Comparison of ENCODE assay signal across 10 cellular contexts in the genomic region with DNA sequence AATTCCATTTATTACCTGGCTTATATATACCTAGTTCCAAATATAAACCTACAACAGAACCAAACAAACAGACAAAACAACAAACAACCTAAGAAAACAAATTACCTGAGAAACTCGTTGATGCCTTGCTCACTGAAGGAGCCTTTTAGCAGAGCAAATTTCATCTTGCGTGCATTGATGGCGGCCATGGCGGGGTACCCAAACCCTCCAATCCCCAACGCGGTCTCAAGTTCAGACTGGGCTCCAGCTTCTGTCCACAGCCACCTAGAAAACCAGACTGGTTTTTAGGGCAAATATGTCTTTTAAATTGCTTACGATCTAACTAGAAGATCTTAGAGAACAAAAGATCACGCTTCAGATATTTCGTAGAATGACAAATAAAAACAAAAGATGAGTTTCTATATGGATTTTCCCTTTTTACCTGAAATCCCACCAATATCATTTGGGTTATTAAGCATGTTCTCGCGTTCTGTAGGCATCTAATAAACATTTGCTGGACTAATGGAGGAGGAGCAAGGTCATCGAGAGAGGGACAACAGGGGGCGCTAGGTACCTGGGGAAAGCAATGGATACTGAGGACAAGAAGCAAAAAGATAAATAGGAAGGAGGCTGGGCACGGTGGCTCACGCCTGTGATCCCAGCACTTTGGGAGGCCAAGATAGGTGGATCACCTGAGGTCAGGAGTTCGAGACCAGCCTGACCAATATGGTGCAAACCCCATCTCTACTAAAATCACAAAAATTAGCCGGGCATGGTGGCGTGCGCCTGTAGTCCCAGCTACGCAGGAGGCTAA. TPM values are rescaled to one million over a fixed set of nuclear protein-coding genes. Genes with fewer than 3 reads are reported as not detected.
DNase-seq lines count a peak whose midpoint lies in the region; ATAC-seq, FAIRE-seq and TF ChIP-seq lines count a peak whose summit lies in the region.
"Had no signal": no experiment of that assay in that cellular context is flagged by ENCODE, and none has a peak within 500 bp of the region (broad histone marks: within the 10 kb centered on the region; RNA-seq: fewer than 3 reads in every experiment).

No MANE protein-coding gene starts in this region.

- 0 out of 2 replicates have a peak, but pooled peaks cover 9% of the 10 kb centered on the region for H3F3A ChIP-seq in GM23338 (replicated peaks; ENCODE audit: low read depth)

- H3K4me3 Mint-ChIP-seq in CD4-positive, alpha-beta T cell = peak overlapping the region; percentile 31
- H3K4me3 Mint-ChIP-seq in GM23338 = no peak overlapping the region
- H3K4me3 Mint-ChIP-seq in WTC11 = no peak overlapping the region
- H3K4me3 Mint-ChIP-seq: T-helper 1 cell treated with Interleukin-12 subunit alpha and Interleukin-12 subunit beta and Interleukin-4 antibody, amounts not matched to agents 30 μg/mL and 1 μg/mL, for 36 hours had no signal

- DNase-seq in CD4-positive, alpha-beta T cell = peak in 5 of 10 experiments; percentile 11 to 27 (median 20)
- DNase-seq in GM23338 (ENCODE audit: low spot score) (peak; percentile 74), WTC11 (ENCODE audit: low spot score) (peak; percentile 72), foreskin melanocyte (peak; percentile 15), hypothalamus (lab: John Stamatoyannopoulos, UW) (no peak), NCI-H1417 treated with DMSO at 0.1 percent for 48 hours (lab: John Stamatoyannopoulos, UW) (no peak), H54 (ENCODE audit: insufficient read length, low spot score) (no peak)
- DNase-seq: midbrain had no signal

- H3K36me3 Mint-ChIP-seq in CD4-positive, alpha-beta T cell (ENCODE audit: low read depth) = peaks cover 99% of the 10 kb centered on the region
- H3K36me3 Mint-ChIP-seq in GM23338 (ENCODE audit: low read depth) (peaks cover 100% of the 10 kb centered on the region), WTC11 (peaks cover 94% of the 10 kb centered on the region)

- H3K79me2 ChIP-seq in GM23338 (replicated peaks; ENCODE audit: insufficient read depth) = peaks cover 37% of the 10 kb centered on the region

- no peak for ATAC-seq in CD4-positive, alpha-beta T cell (ENCODE audit: poor library complexity)
- ATAC-seq in GM23338 (peak; percentile 63; the same call in 2 of the 3 replicates), WTC11 (peak; percentile 78), HG03460 (IDR thresholded peaks at IDR 0.05; ENCODE audit: unreplicated experiment) (no peak)

- no peak overlapping the region for H2AFZ ChIP-seq in GM23338

- H3K4me3 ChIP-seq in GM23338 = no peak overlapping the region

- intact Hi-C loops in CD4-positive, alpha-beta T cell (cut with DNase I, micrococcal nuclease) = no loop called here

- no peaks in the 10 kb centered on the region for H3K27me3 ChIP-seq in CD4-positive, alpha-beta T cell (ENCODE audit: control insufficient read depth, insufficient read depth, low read length)
- no peaks in the 10 kb centered on the region for H3K27me3 ChIP-seq in GM23338 (ENCODE audit: insufficient read depth)

- no peak overlapping the region for H3K4me2 ChIP-seq in GM23338

- H3K27me3 Mint-ChIP-seq in CD4-positive, alpha-beta T cell = no peaks in the 10 kb centered on the region
- H3K27me3 Mint-ChIP-seq in GM23338 (ENCODE audit: insufficient read depth, low read depth, poor library complexity) (no peaks in the 10 kb centered on the region), WTC11 (ENCODE audit: low read depth) (no peaks in the 10 kb centered on the region)

- H3K36me3 ChIP-seq in GM23338 (ENCODE audit: insufficient read depth) = peaks cover 92% of the 10 kb centered on the region

- peaks cover 53% of the 10 kb centered on the region for H4K20me1 ChIP-seq in GM23338 (replicated peaks; ENCODE audit: insufficient read depth)

- H3K4me1 Mint-ChIP-seq in CD4-positive, alpha-beta T cell (ENCODE audit: low read depth) = peaks cover 22% of the 10 kb centered on the region
- no peaks in the 10 kb centered on the region for H3K4me1 Mint-ChIP-seq in GM23338
- H3K4me1 Mint-ChIP-seq in WTC11 = no peaks in the 10 kb centered on the region

- CTCF ChIA-PET in CD4-positive, alpha-beta T cell (lab: Charles Lee) = no interaction called here
- CTCF ChIA-PET in WTC11 (lab: Charles Lee) = no interaction called here

- POLR2A ChIA-PET in CD4-positive, alpha-beta T cell (lab: Charles Lee) = no interaction called here
- POLR2A ChIA-PET in WTC11 (lab: Charles Lee) = no interaction called here

- FAIRE-seq in H54 (lab: Jason Lieb, UNC) = no peak

- no peak overlapping the region for H3K27ac Mint-ChIP-seq in CD4-positive, alpha-beta T cell
- no peak overlapping the region for H3K27ac Mint-ChIP-seq in GM23338
- H3K27ac Mint-ChIP-seq in WTC11 = no peak overlapping the region
- H3K27ac Mint-ChIP-seq: T-helper 1 cell treated with Interleukin-12 subunit alpha and Interleukin-12 subunit beta and Interleukin-4 antibody, amounts not matched to agents 30 μg/mL and 1 μg/mL, for 36 hours had no signal

- no peaks in the 10 kb centered on the region for H3K9me3 Mint-ChIP-seq in CD4-positive, alpha-beta T cell
- no peaks in the 10 kb centered on the region for H3K9me3 Mint-ChIP-seq in GM23338
- no peaks in the 10 kb centered on the region for H3K9me3 Mint-ChIP-seq in WTC11
- H3K9me3 Mint-ChIP-seq: T-helper 1 cell treated with Interleukin-12 subunit alpha and Interleukin-12 subunit beta and Interleukin-4 antibody, amounts not matched to agents 30 μg/mL and 1 μg/mL, for 36 hours had no signal

- TF ChIP-seq CTCF in CD4-positive, alpha-beta T cell (IDR thresholded peaks at IDR 0.05) = no peak
- TF ChIP-seq CTCF in GM23338 (conservative IDR thresholded peaks at IDR 0.05; ENCODE audit: low read depth in 2 of 2) = peak; percentile 72 to 75
- no peak for TF ChIP-seq CTCF in WTC11 (IDR thresholded peaks at IDR 0.05)

- H3K4me1 ChIP-seq in GM23338 (ENCODE audit: insufficient read depth) = no peaks in the 10 kb centered on the region

- no peaks in the 10 kb centered on the region for H3K9me2 ChIP-seq in GM23338 (ENCODE audit: insufficient read depth)

- no peaks in the 10 kb centered on the region for H3K9me3 ChIP-seq in CD4-positive, alpha-beta T cell (ENCODE audit: control insufficient read depth, low read length)

- no peak for TF ChIP-seq POLR2A in H54 (IDR thresholded peaks at IDR 0.05; ENCODE audit: low read depth, low read length)

- no peak overlapping the region for H3K27ac ChIP-seq in CD4-positive, alpha-beta T cell (ENCODE audit: low read depth, low read length)
- H3K27ac ChIP-seq in GM23338 (ENCODE audit: low read depth) = no peak overlapping the region

TF ChIP-seq in GM23338, 12 proteins besides CTCF, POLR2A, EP300 and RAD21:
- TF ChIP-seq POLR2AphosphoS5 (IDR thresholded peaks at IDR 0.05; ENCODE audit: low read depth) (no peak), ZNF114 (CRISPR knock-in tag; IDR thresholded peaks at IDR 0.05) (no peak)

TF ChIP-seq in WTC11, 78 proteins besides CTCF, POLR2A, EP300 and RAD21:
- TF ChIP-seq ZBTB43 (CRISPR knock-in tag; IDR thresholded peaks at IDR 0.05) = no peak
- TF ChIP-seq NR1H2 (CRISPR knock-in tag; IDR thresholded peaks at IDR 0.05) = no peak
- TF ChIP-seq, protein P1, sequence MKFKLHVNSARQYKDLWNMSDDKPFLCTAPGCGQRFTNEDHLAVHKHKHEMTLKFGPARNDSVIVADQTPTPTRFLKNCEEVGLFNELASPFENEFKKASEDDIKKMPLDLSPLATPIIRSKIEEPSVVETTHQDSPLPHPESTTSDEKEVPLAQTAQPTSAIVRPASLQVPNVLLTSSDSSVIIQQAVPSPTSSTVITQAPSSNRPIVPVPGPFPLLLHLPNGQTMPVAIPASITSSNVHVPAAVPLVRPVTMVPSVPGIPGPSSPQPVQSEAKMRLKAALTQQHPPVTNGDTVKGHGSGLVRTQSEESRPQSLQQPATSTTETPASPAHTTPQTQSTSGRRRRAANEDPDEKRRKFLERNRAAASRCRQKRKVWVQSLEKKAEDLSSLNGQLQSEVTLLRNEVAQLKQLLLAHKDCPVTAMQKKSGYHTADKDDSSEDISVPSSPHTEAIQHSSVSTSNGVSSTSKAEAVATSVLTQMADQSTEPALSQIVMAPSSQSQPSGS (CRISPR knock-in tag; IDR thresholded peaks at IDR 0.05; ENCODE audit: borderline replicate concordance, low read depth) = no peak
- TF ChIP-seq USF2 (CRISPR knock-in tag; IDR thresholded peaks at IDR 0.05) = no peak
- no peak for TF ChIP-seq TP53 (CRISPR knock-in tag; IDR thresholded peaks at IDR 0.05)
- no peak for TF ChIP-seq ZNF263 (CRISPR knock-in tag; IDR thresholded peaks at IDR 0.05; ENCODE audit: low read depth)
- no peak for TF ChIP-seq ESRRA (CRISPR knock-in tag; IDR thresholded peaks at IDR 0.05; ENCODE audit: borderline replicate concordance)
- no peak for TF ChIP-seq USF1 (CRISPR knock-in tag; IDR thresholded peaks at IDR 0.05)
- no peak for TF ChIP-seq TCF7 (CRISPR knock-in tag; IDR thresholded peaks at IDR 0.05; ENCODE audit: low read depth)
- TF ChIP-seq FOXK1 (CRISPR knock-in tag; IDR thresholded peaks at IDR 0.05) = no peak
- no peak for TF ChIP-seq OVOL2 (CRISPR knock-in tag; IDR thresholded peaks at IDR 0.05; ENCODE audit: borderline replicate concordance)
TF ChIP-seq in WTC11: peak in this region for 0.

RNA-seq across cellular contexts. Expression of gene PDIA6, which starts 25.2 kb away (rescaled TPM):
- total RNA-seq in CD4-positive, alpha-beta T cell = 10 to 100 TPM; 25.5 to 26.3 TPM
- 374 and 382 TPM in 2 replicates for total RNA-seq in GM23338 (2014; rRNA removed; shearing (Covaris generic))
- polyA plus RNA-seq in GM23338 (2016; fragmentation: Nextera tagmentation; extraction: Ambion mirVana) = 284 and 331 TPM in 2 replicates
- 331 to 344 TPM (median 340 TPM) in 3 replicates for total RNA-seq in WTC11 (2021)

Comparison
In these comparisons a context has a peak if more than half of its experiments do, and no peak if none do; other contexts are left out.
1. ATAC-seq: peak in GM23338 (single experiment) and WTC11 (single experiment); none in CD4-positive, alpha-beta T cell (single experiment) and HG03460 (single experiment).
2. DNase-seq: peak in GM23338 (single experiment), WTC11 (single experiment) and foreskin melanocyte (single experiment); none in hypothalamus (0 of 51), NCI-H1417 treated with DMSO at 0.1 percent for 48 hours (single experiment) and H54 (single experiment).
3. CTCF ChIP-seq: peak in GM23338 (2 of 2); none in CD4-positive, alpha-beta T cell (single experiment) and WTC11 (single experiment).
4. RNA of gene PDIA6, which starts 25.2 kb away (total RNA-seq): 374 to 382 TPM in GM23338 and 331 to 344 TPM in WTC11; 25.5 to 26.3 TPM in CD4-positive, alpha-beta T cell; every median in the first group is over 10 times any median in the second.